ENCODE assay signal across 18 cellular contexts in the genomic region with DNA sequence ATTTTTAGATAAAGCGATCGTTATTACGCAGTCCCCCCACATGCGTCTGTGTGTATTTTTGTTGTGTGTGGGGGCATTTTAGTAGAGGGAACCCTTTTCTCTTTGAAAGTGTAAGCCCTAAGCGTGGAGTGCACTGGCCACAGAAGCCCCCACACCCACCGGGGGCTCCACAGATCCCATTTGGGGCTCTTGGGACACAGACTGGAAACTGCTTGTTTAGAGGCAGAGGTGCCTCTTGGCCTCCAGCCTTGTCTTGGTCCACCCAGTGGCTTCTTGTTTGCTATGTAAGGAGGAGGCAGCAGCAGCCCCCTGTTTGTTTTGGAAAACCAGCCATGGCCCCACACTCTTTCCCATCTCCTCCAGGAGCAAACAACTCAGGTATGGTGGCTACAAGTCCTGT. TPM values are rescaled to one million over a fixed set of nuclear protein-coding genes. Genes with fewer than 3 reads are reported as not detected.
DNase-seq lines count a peak whose midpoint lies in the region; ATAC-seq and TF ChIP-seq lines count a peak whose summit lies in the region.
"Had no signal": no experiment of that assay in that cellular context is flagged by ENCODE, and none has a peak within 500 bp of the region (broad histone marks: within the 10 kb centered on the region; RNA-seq: fewer than 3 reads in every experiment).

No MANE protein-coding gene starts in this region.

- H3F3A ChIP-seq in neural cell (ENCODE audit: insufficient read depth, low read length, poor library complexity, severe bottlenecking), result no peaks in the 10 kb centered on the region

- no peaks in the 10 kb centered on the region for H3K79me2 ChIP-seq in neural cell (replicated peaks; ENCODE audit: insufficient read depth, low read length)

- DNase-seq in activated CD8-positive, alpha-beta memory T cell treated with anti-CD3 and anti-CD28 coated beads for 24 hours, result peak; percentile 48
- no peak for DNase-seq in activated CD8-positive, alpha-beta memory T cell treated with anti-CD3 and anti-CD28 coated beads, Interleukin-2, amount 10 ng/mL, durations not matched to agents 7 days and 5 days
- DNase-seq in upper lobe of right lung (peak; percentile 15), cortex of kidney (lab: John Stamatoyannopoulos, UW) (no peak), NCI-H774 (lab: John Stamatoyannopoulos, UW) (no peak)
- no peak for DNase-seq in NK-92 treated with Interleukin-12 subunit alpha and Interleukin-12 subunit beta, amount 100 ng/mL, for 24 hours (lab: John Stamatoyannopoulos, UW)
- DNase-seq: 8988T, COR-L47, DMS153, NCI-H1436 treated with DMSO at 0.1 percent for 48 hours, NCI-H2081, NCI-H2227 treated with DMSO at 0.1 percent for 48 hours, NCI-H524 treated with DMSO at 0.1 percent for 48 hours, PC-3 had no signal

- no peak overlapping the region for H3K4me3 Mint-ChIP-seq in activated CD8-positive, alpha-beta memory T cell treated with anti-CD3 and anti-CD28 coated beads, Interleukin-2, amount 10 ng/mL, durations not matched to agents 7 days and 5 days
- H3K4me3 Mint-ChIP-seq: GM23338 had no signal

- H3K36me3 Mint-ChIP-seq in activated CD8-positive, alpha-beta memory T cell treated with anti-CD3 and anti-CD28 coated beads, Interleukin-2, amount 10 ng/mL, durations not matched to agents 7 days and 5 days, result no peaks in the 10 kb centered on the region

- intact Hi-C loops in upper lobe of right lung (cut with DNase I), result no loop called here

- TF ChIP-seq EP300 in neural cell (conservative IDR thresholded peaks at IDR 0.05; ENCODE audit: poor library complexity, severe bottlenecking), result no peak

- H3K9ac ChIP-seq in neural cell (ENCODE audit: low read length), result no peak overlapping the region

- no peak for ATAC-seq in activated CD8-positive, alpha-beta memory T cell treated with anti-CD3 and anti-CD28 coated beads, Interleukin-2, amount 10 ng/mL, durations not matched to agents 7 days and 5 days
- ATAC-seq in upper lobe of right lung, result no peak
- ATAC-seq: GM23338, PC-3 had no signal

- H3K4me3 ChIP-seq in neural cell (ENCODE audit: low read length), result no peak overlapping the region
- no peak overlapping the region for H3K4me3 ChIP-seq in upper lobe of right lung
- H3K4me3 ChIP-seq: GM23338 had no signal

- H3K27ac ChIP-seq in VCaP (peak overlapping the region; percentile 3; the same call in 1 of the 2 replicates), neural cell (ENCODE audit: low read length) (peak overlapping the region; percentile 90), upper lobe of right lung (no peak overlapping the region)
- H3K27ac ChIP-seq: C4-2B had no signal

- H3K9me2 ChIP-seq in neural cell (ENCODE audit: insufficient read depth, low read length), result no peaks in the 10 kb centered on the region

- H2AFZ ChIP-seq in neural cell (ENCODE audit: low read depth, low read length), result no peak overlapping the region
- H2AFZ ChIP-seq: GM23338 had no signal

- H3K4me1 ChIP-seq in upper lobe of right lung, result no peaks in the 10 kb centered on the region

- no peaks in the 10 kb centered on the region for H3K27me3 Mint-ChIP-seq in activated CD8-positive, alpha-beta memory T cell treated with anti-CD3 and anti-CD28 coated beads, Interleukin-2, amount 10 ng/mL, durations not matched to agents 7 days and 5 days

- no peaks in the 10 kb centered on the region for H3K9me3 Mint-ChIP-seq in activated CD8-positive, alpha-beta memory T cell treated with anti-CD3 and anti-CD28 coated beads, Interleukin-2, amount 10 ng/mL, durations not matched to agents 7 days and 5 days (ENCODE audit: low read depth)

- TF ChIP-seq CTCF in VCaP (conservative IDR thresholded peaks at IDR 0.05) (no peak), neural cell (IDR thresholded peaks at IDR 0.05; ENCODE audit: poor library complexity, severe bottlenecking) (no peak), upper lobe of right lung (IDR thresholded peaks at IDR 0.05) (no peak)

- H3K9me3 ChIP-seq in neural cell (ENCODE audit: low read length), result no peaks in the 10 kb centered on the region
- H3K9me3 ChIP-seq in upper lobe of right lung, result no peaks in the 10 kb centered on the region

- H3K4me2 ChIP-seq in neural cell (ENCODE audit: low read length), result no peak overlapping the region
- H3K4me2 ChIP-seq: GM23338 had no signal

- no peak for TF ChIP-seq RAD21 in neural cell (conservative IDR thresholded peaks at IDR 0.05)

- H3K36me3 ChIP-seq in neural cell (ENCODE audit: insufficient read depth, low read length) (no peaks in the 10 kb centered on the region), upper lobe of right lung (peaks cover 38% of the 10 kb centered on the region)

- no peaks in the 10 kb centered on the region for H4K20me1 ChIP-seq in neural cell (ENCODE audit: insufficient read depth)

- no peaks in the 10 kb centered on the region for H3K4me1 Mint-ChIP-seq in activated CD8-positive, alpha-beta memory T cell treated with anti-CD3 and anti-CD28 coated beads, Interleukin-2, amount 10 ng/mL, durations not matched to agents 7 days and 5 days

- CTCF ChIA-PET in activated CD8-positive, alpha-beta memory T cell treated with anti-CD3 and anti-CD28 coated beads, Interleukin-2, amount 10 ng/mL, durations not matched to agents 7 days and 5 days (lab: Charles Lee), result no interaction called here

- H3K27me3 ChIP-seq in neural cell (ENCODE audit: insufficient read depth, low read depth, low read length) (no peaks in the 10 kb centered on the region), upper lobe of right lung (no peaks in the 10 kb centered on the region)

- H3K27ac Mint-ChIP-seq in activated CD8-positive, alpha-beta memory T cell treated with anti-CD3 and anti-CD28 coated beads, Interleukin-2, amount 10 ng/mL, durations not matched to agents 7 days and 5 days, result no peak overlapping the region
- H3K27ac Mint-ChIP-seq: GM23338 had no signal

TF ChIP-seq in neural cell, 6 proteins besides CTCF, POLR2A, EP300 and RAD21:
- TF ChIP-seq, protein P1, sequence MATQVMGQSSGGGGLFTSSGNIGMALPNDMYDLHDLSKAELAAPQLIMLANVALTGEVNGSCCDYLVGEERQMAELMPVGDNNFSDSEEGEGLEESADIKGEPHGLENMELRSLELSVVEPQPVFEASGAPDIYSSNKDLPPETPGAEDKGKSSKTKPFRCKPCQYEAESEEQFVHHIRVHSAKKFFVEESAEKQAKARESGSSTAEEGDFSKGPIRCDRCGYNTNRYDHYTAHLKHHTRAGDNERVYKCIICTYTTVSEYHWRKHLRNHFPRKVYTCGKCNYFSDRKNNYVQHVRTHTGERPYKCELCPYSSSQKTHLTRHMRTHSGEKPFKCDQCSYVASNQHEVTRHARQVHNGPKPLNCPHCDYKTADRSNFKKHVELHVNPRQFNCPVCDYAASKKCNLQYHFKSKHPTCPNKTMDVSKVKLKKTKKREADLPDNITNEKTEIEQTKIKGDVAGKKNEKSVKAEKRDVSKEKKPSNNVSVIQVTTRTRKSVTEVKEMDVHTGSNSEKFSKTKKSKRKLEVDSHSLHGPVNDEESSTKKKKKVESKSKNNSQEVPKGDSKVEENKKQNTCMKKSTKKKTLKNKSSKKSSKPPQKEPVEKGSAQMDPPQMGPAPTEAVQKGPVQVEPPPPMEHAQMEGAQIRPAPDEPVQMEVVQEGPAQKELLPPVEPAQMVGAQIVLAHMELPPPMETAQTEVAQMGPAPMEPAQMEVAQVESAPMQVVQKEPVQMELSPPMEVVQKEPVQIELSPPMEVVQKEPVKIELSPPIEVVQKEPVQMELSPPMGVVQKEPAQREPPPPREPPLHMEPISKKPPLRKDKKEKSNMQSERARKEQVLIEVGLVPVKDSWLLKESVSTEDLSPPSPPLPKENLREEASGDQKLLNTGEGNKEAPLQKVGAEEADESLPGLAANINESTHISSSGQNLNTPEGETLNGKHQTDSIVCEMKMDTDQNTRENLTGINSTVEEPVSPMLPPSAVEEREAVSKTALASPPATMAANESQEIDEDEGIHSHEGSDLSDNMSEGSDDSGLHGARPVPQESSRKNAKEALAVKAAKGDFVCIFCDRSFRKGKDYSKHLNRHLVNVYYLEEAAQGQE (IDR thresholded peaks at IDR 0.05; ENCODE audit: borderline replicate concordance), result no peak
- TF ChIP-seq TAF1 (IDR thresholded peaks at IDR 0.05; ENCODE audit: low read depth) (no peak), EZH2 (IDR thresholded peaks at IDR 0.05; ENCODE audit: borderline replicate concordance, insufficient read depth, low read length, poor library complexity, severe bottlenecking) (no peak), POLR2AphosphoS5 (IDR thresholded peaks at IDR 0.05) (no peak), MXI1 (conservative IDR thresholded peaks at IDR 0.05; ENCODE audit: poor library complexity, severe bottlenecking) (no peak), SMC3 (conservative IDR thresholded peaks at IDR 0.05; ENCODE audit: poor library complexity) (no peak)

RNA-seq across cellular contexts. Expression of a gene that starts 42.8 kb away (rescaled TPM):
- total RNA-seq in activated CD8-positive, alpha-beta memory T cell treated with anti-CD3 and anti-CD28 coated beads, Interleukin-2, amount 10 ng/mL, durations not matched to agents 7 days and 5 days, result 10 to 100 TPM; 14.0 to 14.8 TPM
- 60.7 and 64.4 TPM in 2 replicates for polyA plus RNA-seq in neural cell
- polyA minus RNA-seq in neural cell, result 67.8 and 75.7 TPM in 2 replicates
- total RNA-seq in upper lobe of right lung, result 21.6 TPM

Comparison
In these comparisons a context has a peak if more than half of its experiments do, and no peak if none do; other contexts are left out.
1. DNase-seq: peak in activated CD8-positive, alpha-beta memory T cell treated with anti-CD3 and anti-CD28 coated beads for 24 hours (single experiment) and upper lobe of right lung (single experiment); none in activated CD8-positive, alpha-beta memory T cell treated with anti-CD3 and anti-CD28 coated beads, Interleukin-2, amount 10 ng/mL, durations not matched to agents 7 days and 5 days (single experiment), cortex of kidney (single experiment), NCI-H774 (single experiment) and NK-92 treated with Interleukin-12 subunit alpha and Interleukin-12 subunit beta, amount 100 ng/mL, for 24 hours (single experiment).